Comparison of ENCODE assay signal across 22 cellular contexts in the genomic region with DNA sequence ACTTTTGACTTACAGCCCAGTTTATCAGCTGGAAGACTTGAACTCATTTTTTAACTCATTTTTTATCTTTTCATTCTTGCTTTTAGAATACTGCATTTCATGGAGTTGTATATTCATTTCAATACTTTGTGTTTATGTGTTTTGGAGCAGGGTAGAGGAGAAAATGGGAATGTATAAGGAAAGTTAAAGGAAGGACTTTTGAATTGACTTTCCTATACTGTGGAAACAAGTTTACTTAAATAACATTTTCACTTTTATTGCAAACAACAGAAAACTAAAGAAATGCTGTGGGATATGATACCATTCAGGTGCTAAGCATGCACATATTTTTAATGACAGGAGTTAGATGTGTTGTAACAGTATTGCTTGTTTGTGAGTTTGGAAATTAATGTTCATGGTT. TPM values are rescaled to one million over a fixed set of nuclear protein-coding genes. Genes with fewer than 3 reads are reported as not detected.
DNase-seq lines count a peak whose midpoint lies in the region; ATAC-seq and TF ChIP-seq lines count a peak whose summit lies in the region.
"Had no signal": no experiment of that assay in that cellular context is flagged by ENCODE, and none has a peak within 500 bp of the region (broad histone marks: within the 10 kb centered on the region; RNA-seq: fewer than 3 reads in every experiment).

No MANE protein-coding gene starts in this region.

- H3K23ac ChIP-seq in trophoblast cell (ENCODE audit: low read length) = no peak overlapping the region

- no peak for ATAC-seq in activated T-cell treated with anti-CD3 and anti-CD28 coated beads, Interleukin-2, amount 50 U/mL, for 4 hours
- ATAC-seq in CD4-positive, alpha-beta T cell (ENCODE audit: poor library complexity) = no peak
- no peak for ATAC-seq in activated T-helper 17 cell treated with anti-CD3 and anti-CD28 coated beads, Interleukin-2, amount 50 U/mL, for 72 hours (replicated peaks)
- ATAC-seq in psoas muscle = no peak
- ATAC-seq: GM23338 had no signal

- no peaks in the 10 kb centered on the region for H3K79me1 ChIP-seq in trophoblast cell (ENCODE audit: low read length)

- no peaks in the 10 kb centered on the region for H3K36me3 ChIP-seq in psoas muscle (ENCODE audit: insufficient read depth in 1 of 2, low read depth in 1 of 2)
- peaks cover 6 to 11% of the 10 kb centered on the region in 2 experiments for H3K36me3 ChIP-seq in trophoblast cell (ENCODE audit: control insufficient read depth in 1 of 2, insufficient read depth in 2 of 2, low read length in 2 of 2)

- H3K4me1 Mint-ChIP-seq in activated T-cell treated with anti-CD3 and anti-CD28 coated beads, Interleukin-2, amount 50 U/mL, for 24 hours (ENCODE audit: low read depth) = peaks cover 78% of the 10 kb centered on the region
- H3K4me1 Mint-ChIP-seq in activated T-cell treated with anti-CD3 and anti-CD28 coated beads, Interleukin-2, amount 50 U/mL, for 4 hours (ENCODE audit: low read depth) = peaks cover 65% of the 10 kb centered on the region
- H3K4me1 Mint-ChIP-seq in CD4-positive, alpha-beta T cell (ENCODE audit: low read depth) = peaks cover 65% of the 10 kb centered on the region
- peaks cover 49% of the 10 kb centered on the region for H3K4me1 Mint-ChIP-seq in activated T-helper 17 cell treated with anti-CD3 and anti-CD28 coated beads, Interleukin-2, amount 50 U/mL, for 72 hours

- H3K9ac ChIP-seq in trophoblast cell (ENCODE audit: low read length) = no peak overlapping the region
- H3K9ac ChIP-seq: BLaER1 had no signal

- CTCF ChIA-PET in CD4-positive, alpha-beta T cell (lab: Charles Lee) = no interaction called here

- H3K9me3 Mint-ChIP-seq in activated T-cell treated with anti-CD3 and anti-CD28 coated beads, Interleukin-2, amount 50 U/mL, for 24 hours = peaks cover 4% of the 10 kb centered on the region
- H3K9me3 Mint-ChIP-seq in activated T-cell treated with anti-CD3 and anti-CD28 coated beads, Interleukin-2, amount 50 U/mL, for 4 hours = peaks cover 10% of the 10 kb centered on the region
- H3K9me3 Mint-ChIP-seq in CD4-positive, alpha-beta T cell = no peaks in the 10 kb centered on the region
- H3K9me3 Mint-ChIP-seq in activated T-helper 17 cell treated with anti-CD3 and anti-CD28 coated beads, Interleukin-2, amount 50 U/mL, for 72 hours = no peaks in the 10 kb centered on the region

- H2BK12ac ChIP-seq in trophoblast cell (ENCODE audit: low read length) = no peak overlapping the region

- H3K79me2 ChIP-seq in trophoblast cell (ENCODE audit: control insufficient read depth, insufficient read depth, low read length, poor library complexity) = peaks cover 6% of the 10 kb centered on the region

- H3K4me1 ChIP-seq in psoas muscle (peaks cover 45% of the 10 kb centered on the region), trophoblast cell (ENCODE audit: control insufficient read depth in 1 of 2, insufficient read depth in 2 of 2, low read length in 2 of 2) (no peaks in the 10 kb centered on the region)
- H3K4me1 ChIP-seq: BLaER1 had no signal

- H3K27me3 Mint-ChIP-seq in activated T-cell treated with anti-CD3 and anti-CD28 coated beads, Interleukin-2, amount 50 U/mL, for 24 hours = no peaks in the 10 kb centered on the region
- no peaks in the 10 kb centered on the region for H3K27me3 Mint-ChIP-seq in activated T-cell treated with anti-CD3 and anti-CD28 coated beads, Interleukin-2, amount 50 U/mL, for 4 hours (ENCODE audit: low read depth)
- no peaks in the 10 kb centered on the region for H3K27me3 Mint-ChIP-seq in CD4-positive, alpha-beta T cell
- H3K27me3 Mint-ChIP-seq in activated T-helper 17 cell treated with anti-CD3 and anti-CD28 coated beads, Interleukin-2, amount 50 U/mL, for 72 hours = no peaks in the 10 kb centered on the region

- H3K27ac Mint-ChIP-seq in activated T-cell treated with anti-CD3 and anti-CD28 coated beads, Interleukin-2, amount 50 U/mL, for 24 hours = peak overlapping the region; percentile 91
- no peak overlapping the region for H3K27ac Mint-ChIP-seq in CD4-positive, alpha-beta T cell
- peak overlapping the region; percentile 43 for H3K27ac Mint-ChIP-seq in activated T-helper 17 cell treated with anti-CD3 and anti-CD28 coated beads, Interleukin-2, amount 50 U/mL, for 72 hours
- H3K27ac Mint-ChIP-seq: GM23338 had no signal

- POLR2A ChIA-PET in CD4-positive, alpha-beta T cell (lab: Charles Lee) = interaction anchor here (1.2 kb wide), 1 partner anchor 12 kb away, joined by 3 read pairs; a partner anchor contains a TSS

- H3K4ac ChIP-seq in trophoblast cell (ENCODE audit: low read depth, low read length) = no peak overlapping the region

- no peaks in the 10 kb centered on the region for H3K27me3 ChIP-seq in CD4-positive, alpha-beta T cell (ENCODE audit: control insufficient read depth, insufficient read depth, low read length)
- no peaks in the 10 kb centered on the region for H3K27me3 ChIP-seq in psoas muscle (ENCODE audit: insufficient read depth in 3 of 3, low read length in 2 of 3)
- no peaks in the 10 kb centered on the region for H3K27me3 ChIP-seq in trophoblast cell (ENCODE audit: insufficient read depth, low read length)
- H3K27me3 ChIP-seq: BLaER1 had no signal

- H4K8ac ChIP-seq in trophoblast cell (ENCODE audit: low read depth, low read length) = no peak overlapping the region

- H2BK120ac ChIP-seq in trophoblast cell (ENCODE audit: insufficient read depth, low read length, poor library complexity) = no peak overlapping the region

- no peak overlapping the region for H3K4me3 Mint-ChIP-seq in activated T-cell treated with anti-CD3 and anti-CD28 coated beads, Interleukin-2, amount 50 U/mL, for 24 hours
- no peak overlapping the region for H3K4me3 Mint-ChIP-seq in activated T-cell treated with anti-CD3 and anti-CD28 coated beads, Interleukin-2, amount 50 U/mL, for 4 hours
- H3K4me3 Mint-ChIP-seq in CD4-positive, alpha-beta T cell = peak overlapping the region; percentile 30
- peak overlapping the region; percentile 47 for H3K4me3 Mint-ChIP-seq in activated T-helper 17 cell treated with anti-CD3 and anti-CD28 coated beads, Interleukin-2, amount 50 U/mL, for 72 hours
- H3K4me3 Mint-ChIP-seq: GM23338 had no signal

- TF ChIP-seq CTCF in CD4-positive, alpha-beta T cell (IDR thresholded peaks at IDR 0.05) = no peak
- TF ChIP-seq CTCF in psoas muscle (IDR thresholded peaks at IDR 0.05) = no peak

- H2AFZ ChIP-seq in trophoblast cell (ENCODE audit: insufficient read depth, low read length, poor library complexity) = no peak overlapping the region
- H2AFZ ChIP-seq: GM23338 had no signal

- no peak overlapping the region for H3K27ac ChIP-seq in CD4-positive, alpha-beta T cell (ENCODE audit: low read depth, low read length)
- H3K27ac ChIP-seq in psoas muscle = peak overlapping the region; percentile 43
- H3K27ac ChIP-seq in trophoblast cell (ENCODE audit: low read depth, low read length) = no peak overlapping the region
- H3K27ac ChIP-seq: BLaER1 had no signal

- no peaks in the 10 kb centered on the region for H3K9me3 ChIP-seq in CD4-positive, alpha-beta T cell (ENCODE audit: control insufficient read depth, low read length)
- H3K9me3 ChIP-seq in psoas muscle (no peaks in the 10 kb centered on the region), trophoblast cell (ENCODE audit: insufficient read depth, low read depth, low read length) (no peaks in the 10 kb centered on the region)

- peaks cover 35% of the 10 kb centered on the region for H3K36me3 Mint-ChIP-seq in activated T-cell treated with anti-CD3 and anti-CD28 coated beads, Interleukin-2, amount 50 U/mL, for 24 hours (ENCODE audit: low read depth)
- peaks cover 28% of the 10 kb centered on the region for H3K36me3 Mint-ChIP-seq in activated T-cell treated with anti-CD3 and anti-CD28 coated beads, Interleukin-2, amount 50 U/mL, for 4 hours (ENCODE audit: insufficient read depth)
- H3K36me3 Mint-ChIP-seq in CD4-positive, alpha-beta T cell (ENCODE audit: low read depth) = peaks cover 35% of the 10 kb centered on the region
- H3K36me3 Mint-ChIP-seq in activated T-helper 17 cell treated with anti-CD3 and anti-CD28 coated beads, Interleukin-2, amount 50 U/mL, for 72 hours (ENCODE audit: low read depth) = peaks cover 30% of the 10 kb centered on the region

- H4K12ac ChIP-seq in trophoblast cell (ENCODE audit: low read depth, low read length) = no peak overlapping the region

- H3K4me3 ChIP-seq in psoas muscle (no peak overlapping the region), trophoblast cell (ENCODE audit: low read depth, low read length) (no peak overlapping the region)
- H3K4me3 ChIP-seq: BLaER1, GM12878, GM23338, K562 had no signal

- H2AK5ac ChIP-seq in trophoblast cell (ENCODE audit: low read length) = no peak overlapping the region

- no peak overlapping the region for H4K91ac ChIP-seq in trophoblast cell (ENCODE audit: low read depth, low read length)

- H3K14ac ChIP-seq in trophoblast cell (ENCODE audit: low read length) = no peak overlapping the region

- no peak overlapping the region for H3K18ac ChIP-seq in trophoblast cell (ENCODE audit: low read length)

- no peak overlapping the region for H2BK5ac ChIP-seq in trophoblast cell (ENCODE audit: low read depth, low read length, poor library complexity)

- no peak for DNase-seq in activated T-cell treated with anti-CD3 and anti-CD28 coated beads, Interleukin-2, amount 50 U/mL, for 24 hours
- DNase-seq in activated T-cell treated with anti-CD3 and anti-CD28 coated beads, Interleukin-2, amount 50 U/mL, for 4 hours = no peak
- no peak for DNase-seq in CD4-positive, alpha-beta T cell
- DNase-seq in psoas muscle (no peak), NCI-H82 (lab: John Stamatoyannopoulos, UW) (no peak), superior temporal gyrus (ENCODE audit: extremely low spot score) (no peak), trophoblast cell (no peak)
- DNase-seq: DND-41; GDM1; NCI-H1417 treated with DMSO at 0.1 percent for 48 hours; NCI-H2029; NCI-H2171; NCI-H446; NCI-H69; NK-92 treated with Interleukin-12 subunit alpha and Interleukin-12 subunit beta, amount 100 ng/mL, for 24 hours; OCI-M1; RPMI8226 had no signal

- no peak overlapping the region for H3K4me2 ChIP-seq in trophoblast cell (ENCODE audit: low read length)
- H3K4me2 ChIP-seq: BLaER1, GM23338 had no signal

- intact Hi-C loops in CD4-positive, alpha-beta T cell (cut with DNase I, micrococcal nuclease) = no loop called here
- intact Hi-C loops in psoas muscle (cut with DNase I) = loop anchor here in 1 of 2 donors (5.0 kb wide), 1 partner anchor 39 kb away; no protein-coding TSS in a partner anchor

RNA-seq across cellular contexts. Expression of a gene that starts 11.7 kb away (rescaled TPM):
- 10 to 100 TPM; 42.0 to 56.0 (median 43.4) TPM for total RNA-seq in activated T-cell treated with anti-CD3 and anti-CD28 coated beads, Interleukin-2, amount 50 U/mL, for 4 hours
- 100 to 1,000 TPM; 108 to 120 TPM for total RNA-seq in CD4-positive, alpha-beta T cell
- 10 to 100 TPM; 48.3 to 50.9 TPM for total RNA-seq in activated T-helper 17 cell treated with anti-CD3 and anti-CD28 coated beads, Interleukin-2, amount 50 U/mL, for 72 hours
- 10 to 100 TPM; 38.1 to 51.4 (median 43.7) TPM for total RNA-seq in psoas muscle
- polyA plus RNA-seq in psoas muscle = 10 to 100 TPM; 12.5 to 17.1 (median 14.6) TPM
- polyA plus RNA-seq in trophoblast cell (2013) = 22.3 and 23.5 TPM in 2 replicates

Comparison
In these comparisons a context has a peak if more than half of its experiments do, and no peak if none do; other contexts are left out.
1. H3K4me3 Mint-ChIP-seq: peak in CD4-positive, alpha-beta T cell (single experiment) and activated T-helper 17 cell treated with anti-CD3 and anti-CD28 coated beads, Interleukin-2, amount 50 U/mL, for 72 hours (single experiment); none in activated T-cell treated with anti-CD3 and anti-CD28 coated beads, Interleukin-2, amount 50 U/mL, for 24 hours (single experiment) and activated T-cell treated with anti-CD3 and anti-CD28 coated beads, Interleukin-2, amount 50 U/mL, for 4 hours (single experiment).